In the genomic region with DNA sequence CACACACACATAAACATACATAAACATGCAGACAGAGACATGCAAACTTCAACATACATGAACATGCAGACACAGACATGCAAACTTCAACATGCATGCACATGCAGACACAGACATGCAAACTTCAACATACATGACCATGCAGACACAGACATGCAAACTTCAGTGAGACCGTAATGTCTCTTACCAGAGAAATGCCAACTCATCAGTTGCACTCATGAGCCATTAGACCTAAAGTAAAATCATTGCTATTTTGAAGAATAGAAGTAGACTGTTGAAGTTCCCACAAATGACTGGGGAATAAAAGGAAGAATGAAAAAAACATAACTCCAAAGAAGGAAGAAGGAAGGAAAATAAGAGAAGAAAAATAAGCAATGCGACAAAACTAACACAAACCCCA, we compare ENCODE assay signal across 25 cellular contexts.
"Had no signal": no experiment of that assay in that cellular context is flagged by ENCODE, and none has a peak within 500 bp of the region (broad histone marks: within the 10 kb centered on the region; RNA-seq: fewer than 3 reads in every experiment).

No MANE protein-coding gene starts in this region.

- H3K27me3 ChIP-seq: neutrophil, ovary, right atrium auricular region, tibial nerve, vagina had no signal

- H3K27ac ChIP-seq: left ventricle myocardium inferior, neutrophil, ovary, right atrium auricular region, skin epidermis, tibial nerve, vagina had no signal

- H3K36me3 ChIP-seq: left ventricle myocardium inferior, neutrophil, ovary, right atrium auricular region, tibial nerve, vagina had no signal

- DNase-seq: hypothalamus; immature natural killer cell; kidney; left ventricle myocardium inferior; midbrain; mucosa of descending colon; naive thymus-derived CD4-positive, alpha-beta T cell; occipital lobe; ovary; stimulated activated CD4-positive, alpha-beta T cell treated with anti-CD3 and anti-CD28 coated beads, Interleukin-12 subunit alpha, Interleukin-12 subunit beta, amount 100 ng/mL, for 4 hours; stimulated activated CD4-positive, alpha-beta T cell treated with anti-CD3 and anti-CD28 coated beads, Interleukin-4, amount 100 ng/mL, for 24 hours; stimulated activated naive CD4-positive, alpha-beta T cell treated with Interleukin-2 at 50 U/mL for 16 hours; stimulated activated naive CD8-positive, alpha-beta T cell treated with anti-CD3 and anti-CD28 coated beads, Interleukin-15, amount 100 ng/mL, for 72 hours; substantia nigra had no signal

- H3K36me3 Mint-ChIP-seq: immature natural killer cell; naive thymus-derived CD4-positive, alpha-beta T cell; natural killer cell treated with Interleukin-12 subunit alpha and Interleukin-12 subunit beta and Interleukin-15 and Interleukin-18, amount 100 ng/mL, for 72 hours; stimulated activated memory B cell treated with anti-CD40 and anti-IgM and Interleukin-4, amounts not matched to agents 10 μg/mL and 1 μg/mL and 100 μg/mL, for 72 hours; type B pancreatic cell had no signal

- H3K27ac Mint-ChIP-seq: immature natural killer cell; naive thymus-derived CD4-positive, alpha-beta T cell; natural killer cell treated with Interleukin-12 subunit alpha and Interleukin-12 subunit beta and Interleukin-15 and Interleukin-18, amount 100 ng/mL, for 72 hours; progenitor cell of endocrine pancreas; stimulated activated memory B cell treated with anti-CD40 and anti-IgM and Interleukin-4, amounts not matched to agents 10 μg/mL and 1 μg/mL and 100 μg/mL, for 72 hours; stimulated activated naive CD8-positive, alpha-beta T cell treated with anti-CD3 and anti-CD28 coated beads, Interleukin-15, amount 100 ng/mL, for 72 hours; type B pancreatic cell had no signal

- H3K9me3 ChIP-seq: left ventricle myocardium inferior, mucosa of descending colon, neutrophil, ovary, right atrium auricular region, tibial nerve, vagina had no signal

- H3K9me3 Mint-ChIP-seq: stimulated activated naive CD8-positive, alpha-beta T cell treated with anti-CD3 and anti-CD28 coated beads, Interleukin-15, amount 100 ng/mL, for 72 hours; type B pancreatic cell had no signal

- ATAC-seq: mucosa of descending colon; naive thymus-derived CD4-positive, alpha-beta T cell; stimulated activated memory B cell treated with anti-CD40 and anti-IgM and Interleukin-4, amounts not matched to agents 10 μg/mL and 1 μg/mL and 100 μg/mL, for 72 hours; stimulated activated naive CD8-positive, alpha-beta T cell treated with anti-CD3 and anti-CD28 coated beads, Interleukin-15, amount 100 ng/mL, for 72 hours had no signal

- H3K4me1 Mint-ChIP-seq: immature natural killer cell; naive thymus-derived CD4-positive, alpha-beta T cell; neural crest cell; stimulated activated memory B cell treated with anti-CD40 and anti-IgM and Interleukin-4, amounts not matched to agents 10 μg/mL and 1 μg/mL and 100 μg/mL, for 72 hours; stimulated activated naive CD8-positive, alpha-beta T cell treated with anti-CD3 and anti-CD28 coated beads, Interleukin-15, amount 100 ng/mL, for 72 hours had no signal

- H3K4me1 ChIP-seq: left ventricle myocardium inferior, right atrium auricular region, tibial nerve, vagina had no signal

- H3K4me3 ChIP-seq: left ventricle myocardium inferior, mucosa of descending colon, ovary, right atrium auricular region, skin epidermis, tibial nerve, vagina had no signal

- H3K4me3 Mint-ChIP-seq: immature natural killer cell; naive thymus-derived CD4-positive, alpha-beta T cell; natural killer cell treated with Interleukin-12 subunit alpha and Interleukin-12 subunit beta and Interleukin-15 and Interleukin-18, amount 100 ng/mL, for 72 hours; neural crest cell; stimulated activated memory B cell treated with anti-CD40 and anti-IgM and Interleukin-4, amounts not matched to agents 10 μg/mL and 1 μg/mL and 100 μg/mL, for 72 hours; stimulated activated naive CD8-positive, alpha-beta T cell treated with anti-CD3 and anti-CD28 coated beads, Interleukin-15, amount 100 ng/mL, for 72 hours; type B pancreatic cell had no signal

- H3K27me3 Mint-ChIP-seq: progenitor cell of endocrine pancreas; stimulated activated memory B cell treated with anti-CD40 and anti-IgM and Interleukin-4, amounts not matched to agents 10 μg/mL and 1 μg/mL and 100 μg/mL, for 72 hours had no signal

- FAIRE-seq: islet of Langerhans, kidney had no signal
